In the genomic region with DNA sequence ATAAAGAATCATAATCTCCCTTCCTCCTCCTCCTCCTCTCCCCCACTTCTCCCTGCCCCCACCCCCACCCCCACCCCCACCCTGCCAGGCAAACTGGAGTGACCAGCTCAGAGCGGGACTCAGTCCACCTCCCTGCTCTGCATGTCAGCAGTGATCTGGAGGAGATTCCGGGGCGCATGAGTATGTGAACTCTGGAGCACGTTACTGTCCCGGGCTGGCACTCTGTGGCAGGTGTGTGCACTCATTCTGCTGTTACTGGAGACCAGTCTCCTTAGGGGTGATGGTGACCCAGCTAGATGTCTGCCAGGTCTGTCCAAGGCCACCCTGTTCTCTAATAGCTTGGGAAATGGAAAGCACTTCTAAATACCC, we compare ENCODE assay signal across 10 cellular contexts. TPM values are rescaled to one million over a fixed set of nuclear protein-coding genes. Genes with fewer than 3 reads are reported as not detected.
DNase-seq lines count a peak whose midpoint lies in the region; ATAC-seq, FAIRE-seq and TF ChIP-seq lines count a peak whose summit lies in the region.
"Had no signal": no experiment of that assay in that cellular context is flagged by ENCODE, and none has a peak within 500 bp of the region (broad histone marks: within the 10 kb centered on the region; RNA-seq: fewer than 3 reads in every experiment).

No MANE protein-coding gene starts in this region.

- H3K36me3 Mint-ChIP-seq in stimulated activated naive B cell treated with anti-CD40 and anti-IgM and Interleukin-4, amounts not matched to agents 10 μg/mL and 1 μg/mL and 100 μg/mL, for 72 hours = peaks cover 12 to 31% of the 10 kb centered on the region in 2 donors

- no peak overlapping the region for H3K27ac Mint-ChIP-seq in stimulated activated naive B cell treated with anti-CD40 and anti-IgM and Interleukin-4, amounts not matched to agents 10 μg/mL and 1 μg/mL and 100 μg/mL, for 72 hours

- TF ChIP-seq POLR2A in vagina (IDR thresholded peaks at IDR 0.05) = no peak

- DNase-seq in Right ventricle myocardium inferior (ENCODE audit: missing footprints) (no peak), cardiac septum (ENCODE audit: low spot score) (no peak), left ventricle myocardium superior (peak; percentile 49), pancreas (peak in 4 of 6 donors; percentile 37 to 52 (median 43)), vagina (ENCODE audit: extremely low spot score in 2 of 2) (no peak), caudate nucleus (lab: John Stamatoyannopoulos, UW) (no peak), NCI-H187 treated with DMSO at 0.1 percent for 48 hours (lab: John Stamatoyannopoulos, UW) (no peak)
- DNase-seq in stimulated activated naive B cell treated with anti-CD40 and anti-IgM and Interleukin-4, amounts not matched to agents 10 μg/mL and 1 μg/mL and 100 μg/mL, for 72 hours = no peak
- DNase-seq: ACHN, T-helper 9 cell had no signal

- no peaks in the 10 kb centered on the region for H3K9me3 Mint-ChIP-seq in stimulated activated naive B cell treated with anti-CD40 and anti-IgM and Interleukin-4, amounts not matched to agents 10 μg/mL and 1 μg/mL and 100 μg/mL, for 72 hours

- WGBS in pancreas, 2 donors = 9 to 15% methylated on average over 5 of the region's 5 CpGs

- no peak overlapping the region for H3K4me3 Mint-ChIP-seq in stimulated activated naive B cell treated with anti-CD40 and anti-IgM and Interleukin-4, amounts not matched to agents 10 μg/mL and 1 μg/mL and 100 μg/mL, for 72 hours

- peaks cover 47 to 63% (median 54%) of the 10 kb centered on the region in 3 donors for H3K4me1 ChIP-seq in pancreas
- H3K4me1 ChIP-seq in vagina = peaks cover 78% of the 10 kb centered on the region

- H3K27ac ChIP-seq in pancreas (peak overlapping the region; percentile 21 to 78 (median 59)), vagina (peak overlapping the region; percentile 36), caudate nucleus (ENCODE audit: low read depth, low read length) (no peak overlapping the region)

- TF ChIP-seq CTCF in pancreas (IDR thresholded peaks at IDR 0.05) (no peak), vagina (IDR thresholded peaks at IDR 0.05) (no peak)

- peaks cover 48 to 64% of the 10 kb centered on the region in 2 donors for H3K4me1 Mint-ChIP-seq in stimulated activated naive B cell treated with anti-CD40 and anti-IgM and Interleukin-4, amounts not matched to agents 10 μg/mL and 1 μg/mL and 100 μg/mL, for 72 hours

- no peak for FAIRE-seq in pancreas (lab: Jason Lieb, UNC)

- no peaks in the 10 kb centered on the region for H3K9me3 ChIP-seq in pancreas
- no peaks in the 10 kb centered on the region for H3K9me3 ChIP-seq in vagina

- H3K36me3 ChIP-seq in pancreas = no peaks in the 10 kb centered on the region
- no peaks in the 10 kb centered on the region for H3K36me3 ChIP-seq in vagina

- no peak overlapping the region for H3K4me3 ChIP-seq in pancreas
- H3K4me3 ChIP-seq in vagina = no peak overlapping the region

- H3K27me3 ChIP-seq in pancreas (no peaks in the 10 kb centered on the region), vagina (no peaks in the 10 kb centered on the region)

- no peaks in the 10 kb centered on the region for H3K27me3 Mint-ChIP-seq in stimulated activated naive B cell treated with anti-CD40 and anti-IgM and Interleukin-4, amounts not matched to agents 10 μg/mL and 1 μg/mL and 100 μg/mL, for 72 hours

- intact Hi-C loops in Right ventricle myocardium inferior (cut with DNase I) (loop anchor here (2.0 kb wide), 2 partner anchors 30 to 66 kb away; partner anchors contain the start of gene NAA40), cardiac septum (cut with DNase I) (loop anchor here (2.0 kb wide), 1 partner anchor 46 kb away; no protein-coding TSS in a partner anchor), left ventricle myocardium superior (cut with micrococcal nuclease) (no loop called here), pancreas (cut with DNase I) (loop anchor here in 1 of 3 donors (5.0 kb wide), 1 partner anchor 36 kb away; the partner anchor contains the start of gene MARK2), vagina (cut with DNase I) (no loop called here)

- ATAC-seq in Right ventricle myocardium inferior = peak; percentile 14
- ATAC-seq in left ventricle myocardium superior = peak; percentile 12
- peak; percentile 9 to 21 (median 15) for ATAC-seq in pancreas
- ATAC-seq in stimulated activated naive B cell treated with anti-CD40 and anti-IgM and Interleukin-4, amounts not matched to agents 10 μg/mL and 1 μg/mL and 100 μg/mL, for 72 hours (replicated peaks) = no peak

RNA-seq across cellular contexts. Expression of gene MARK2, which starts 33.9 kb away (rescaled TPM):
- total RNA-seq in Right ventricle myocardium inferior (37.4 TPM), cardiac septum (32.4 TPM), left ventricle myocardium superior (49.4 TPM), pancreas (10 to 100 TPM; 19.0 to 30.8 (median 21.5) TPM), vagina (35.6 TPM)
- polyA plus RNA-seq in pancreas = 10 to 100 TPM; 11.7 to 21.0 TPM

RNA-seq across cellular contexts. Expression of gene RCOR2, which starts 44.1 kb away (rescaled TPM):
- total RNA-seq in Right ventricle myocardium inferior (11.1 TPM), cardiac septum (4.8 TPM), left ventricle myocardium superior (14.5 TPM), pancreas (under 1 TPM; 0.37 to 0.79 (median 0.50) TPM), vagina (not detected)
- 1 to 10 TPM; 1.2 to 1.9 TPM for polyA plus RNA-seq in pancreas

RNA-seq across cellular contexts. Expression of gene SPINDOC, which starts 59.6 kb away (rescaled TPM):
- total RNA-seq in Right ventricle myocardium inferior (11.9 TPM), cardiac septum (14.0 TPM), left ventricle myocardium superior (13.1 TPM), pancreas (1 to 10 TPM; 2.5 to 7.8 (median 4.3) TPM), vagina (6.6 TPM)
- 1 to 10 TPM; 8.0 to 8.3 TPM for polyA plus RNA-seq in pancreas

Comparison
In these comparisons a context has a peak if more than half of its experiments do, and no peak if none do; other contexts are left out.
1. DNase-seq: peak in left ventricle myocardium superior (single experiment) and pancreas (4 of 6); none in Right ventricle myocardium inferior (single experiment), cardiac septum (single experiment), vagina (0 of 2), caudate nucleus (0 of 61), NCI-H187 treated with DMSO at 0.1 percent for 48 hours (single experiment) and stimulated activated naive B cell treated with anti-CD40 and anti-IgM and Interleukin-4, amounts not matched to agents 10 μg/mL and 1 μg/mL and 100 μg/mL, for 72 hours (single experiment).
2. intact Hi-C loops: an anchor here in Right ventricle myocardium inferior (2.0 kb wide) and cardiac septum (2.0 kb wide); none called in left ventricle myocardium superior and vagina.
3. ATAC-seq: peak in Right ventricle myocardium inferior (single experiment), left ventricle myocardium superior (single experiment) and pancreas (4 of 4); none in stimulated activated naive B cell treated with anti-CD40 and anti-IgM and Interleukin-4, amounts not matched to agents 10 μg/mL and 1 μg/mL and 100 μg/mL, for 72 hours (0 of 2).